ENCODE assay signal across 2 cellular contexts in genomic region chr19:39113199-39113598, GRCh38.
TF ChIP-seq lines count a peak whose summit lies in the region.

No MANE protein-coding gene starts in this region.

TF ChIP-seq in A549, 52 proteins besides CTCF, POLR2A, EP300 and RAD21 (continued from another document):
- TF ChIP-seq ZFP36 (IDR thresholded peaks at IDR 0.05; ENCODE audit: borderline replicate concordance, partially characterized antibody): no peak
- no peak for TF ChIP-seq RARB (CRISPR knock-in tag; IDR thresholded peaks at IDR 0.05)
- TF ChIP-seq HEYL (CRISPR knock-in tag; IDR thresholded peaks at IDR 0.05): no peak

TF ChIP-seq in HCT116, 20 proteins besides CTCF, POLR2A, EP300 and RAD21:
- TF ChIP-seq ATF3 (IDR thresholded peaks at IDR 0.05) (no peak), POLR2AphosphoS5 (IDR thresholded peaks at IDR 0.05; ENCODE audit: low read depth, low read length) (no peak), ZNF274 (IDR thresholded peaks at IDR 0.05; ENCODE audit: low read depth, low read length) (no peak), ELF1 (IDR thresholded peaks at IDR 0.05; ENCODE audit: borderline replicate concordance, low read depth) (no peak), ZBTB33 (IDR thresholded peaks at IDR 0.05; ENCODE audit: extremely low read depth, insufficient replicate concordance, low read length) (no peak), EZH2phosphoT487 (IDR thresholded peaks at IDR 0.05; ENCODE audit: borderline replicate concordance) (no peak), CBX3 (IDR thresholded peaks at IDR 0.05; ENCODE audit: low read depth) (no peak), TCF7L2 (IDR thresholded peaks at IDR 0.05; ENCODE audit: borderline replicate concordance, extremely low read depth, insufficient read depth, insufficient read length) (no peak), SRF (IDR thresholded peaks at IDR 0.05; ENCODE audit: low read depth) (no peak), MAX (IDR thresholded peaks at IDR 0.05) (no peak)
TF ChIP-seq in HCT116: peak in this region for 0.
